ENCODE assay signal across 30 cellular contexts in the genomic region with DNA sequence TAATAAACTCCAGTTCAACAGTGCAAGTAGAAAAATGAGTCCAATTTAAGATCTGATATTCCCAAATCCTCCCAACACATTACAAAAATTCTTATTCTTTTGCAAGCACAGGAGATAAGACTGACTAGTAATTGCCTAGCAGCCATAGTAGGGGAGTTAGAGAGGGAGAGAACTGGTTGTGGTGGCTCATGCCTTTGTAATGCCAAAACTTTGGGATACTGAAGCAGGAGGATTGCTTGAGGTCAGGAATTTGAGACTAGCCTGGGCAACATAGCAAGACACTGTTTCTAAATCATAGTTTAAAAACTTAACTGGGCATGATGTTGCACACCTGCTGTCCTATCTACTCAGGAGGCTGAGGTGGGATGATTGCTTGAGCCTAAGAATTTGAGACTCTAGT. TPM values are rescaled to one million over a fixed set of nuclear protein-coding genes. Genes with fewer than 3 reads are reported as not detected.
"Had no signal": no experiment of that assay in that cellular context is flagged by ENCODE, and none has a peak within 500 bp of the region (broad histone marks: within the 10 kb centered on the region; RNA-seq: fewer than 3 reads in every experiment).

No MANE protein-coding gene starts in this region.

- H3K4me1 ChIP-seq: adrenal gland, ascending aorta, body of pancreas, breast epithelium had no signal

- H3K9me3 ChIP-seq: adrenal gland, ascending aorta, body of pancreas, breast epithelium had no signal

- DNase-seq: activated effector memory CD4-positive, alpha-beta T cell treated with anti-CD3 and anti-CD28 coated beads, Interleukin-2, amount 50 U/mL, for 16 hours; activated effector memory CD4-positive, alpha-beta T cell treated with Interleukin-2 at 50 U/mL for 16 hours; activated gamma-delta T cell; activated gamma-delta T cell treated with Interleukin-2 at 50 U/mL for 16 hours; activated naive CD4-positive, alpha-beta T cell; activated naive CD4-positive, alpha-beta T cell treated with anti-CD3 and anti-CD28 coated beads for 36 hours; activated naive CD4-positive, alpha-beta T cell treated with anti-CD3 and anti-CD28 coated beads, Interleukin-2, amount 10 ng/mL, durations not matched to agents 7 days and 5 days; activated naive CD4-positive, alpha-beta T cell treated with anti-CD3 and anti-CD28 coated beads, Interleukin-2, amount 50 U/mL, for 16 hours; activated naive CD4-positive, alpha-beta T cell treated with Interleukin-2 at 50 U/mL for 16 hours; activated naive CD8-positive, alpha-beta T cell treated with anti-CD3 and anti-CD28 coated beads for 36 hours; activated naive CD8-positive, alpha-beta T cell treated with anti-CD3 and anti-CD28 coated beads, Interleukin-2, amount 10 ng/mL, durations not matched to agents 7 days and 5 days; activated naive CD8-positive, alpha-beta T cell treated with anti-CD3 and anti-CD28 coated beads, Interleukin-2, amount 50 U/mL, for 24 hours; activated T-cell treated with anti-CD3 and anti-CD28 coated beads, Interleukin-2, amount 50 U/mL, for 1 hour; activated T-cell treated with anti-CD3 and anti-CD28 coated beads, Interleukin-2, amount 50 U/mL, for 24 hours; activated T-cell treated with anti-CD3 and anti-CD28 coated beads, Interleukin-2, amount 50 U/mL, for 4 hours; activated T-cell treated with anti-CD3 and anti-CD28 coated beads, Interleukin-2, amount 50 U/mL, for 48 hours; activated T-cell treated with anti-CD3 and anti-CD28 coated beads, Interleukin-2, amount 50 U/mL, for 72 hours; adrenal gland; amniotic stem cell; amygdala; anterior cingulate cortex; aorta; body of pancreas; brain microvascular endothelial cell; caudate nucleus; central memory CD4-positive, alpha-beta T cell; cerebellar nuclear complex had no signal

- H3K36me3 ChIP-seq: adrenal gland, ascending aorta, brain microvascular endothelial cell, breast epithelium, cardiac muscle cell had no signal

- H3K27me3 ChIP-seq: adrenal gland, ascending aorta, body of pancreas, brain microvascular endothelial cell, breast epithelium, cardiac muscle cell had no signal

- H3K27ac ChIP-seq: adrenal gland, ascending aorta, body of pancreas, brain microvascular endothelial cell, breast epithelium, cardiac muscle cell had no signal

- H3K4me3 ChIP-seq: adrenal gland, ascending aorta, body of pancreas, breast epithelium, cardiac muscle cell had no signal

RNA-seq across cellular contexts. Expression of a gene that starts 26.7 kb away (rescaled TPM):
- polyA plus RNA-seq: aorta had no signal
